8 cellular contexts compared by ENCODE assay signal in genomic region chr7:47991741-47992311, GRCh38. TPM values are rescaled to one million over a fixed set of nuclear protein-coding genes. Genes with fewer than 3 reads are reported as not detected.
DNase-seq lines count a peak whose midpoint lies in the region; ATAC-seq, FAIRE-seq and TF ChIP-seq lines count a peak whose summit lies in the region.

No MANE protein-coding gene starts in this region.

- H2AFZ ChIP-seq in keratinocyte (ENCODE audit: control insufficient read depth, low read length), result peak overlapping the region; percentile 96

- dilution Hi-C loops in keratinocyte (cut with MboI; ENCODE audit: extremely low pct_ligation_motif_present, low sequenced_read_pairs), result loop anchor here (5.0 kb wide), 1 partner anchor 35 kb away; the partner anchor contains the start of gene SUN3

- peak overlapping the region; percentile 82 for H3K27ac Mint-ChIP-seq in activated B cell treated with CpG ODN at 0.5 μM for 24 hours

- POLR2A ChIA-PET in activated B cell treated with CpG ODN at 0.5 μM for 24 hours (lab: Charles Lee), result interaction anchor here (0.6 to 1.8 kb wide), 6 partner anchors 9 to 118 kb away, joined by 3 to 11 read pairs (median 4); no protein-coding TSS in a partner anchor

- peak overlapping the region; percentile 97 for H3K4me3 Mint-ChIP-seq in activated B cell treated with CpG ODN at 0.5 μM for 24 hours

- no peaks in the 10 kb centered on the region for H4K20me1 ChIP-seq in keratinocyte (ENCODE audit: control insufficient read depth, extremely low read depth, insufficient read depth, low read length)

- TF ChIP-seq POLR2A in NB4 (IDR thresholded peaks at IDR 0.05; ENCODE audit: extremely low read depth, insufficient read length), result peak; percentile 69

- H3K36me3 Mint-ChIP-seq in activated B cell treated with CpG ODN at 0.5 μM for 24 hours (ENCODE audit: low read depth), result peaks cover 2% of the 10 kb centered on the region

- peak; percentile 20 for FAIRE-seq in keratinocyte (lab: Jason Lieb, UNC)

- intact Hi-C loops in activated B cell treated with CpG ODN at 0.5 μM for 24 hours (cut with micrococcal nuclease), result loop anchor here (1.0 to 2.0 kb wide), 5 partner anchors 13 to 118 kb away; partner anchors contain the start of genes C7orf57 and HUS1

- DNase-seq in HFF-Myc (ENCODE audit: extremely low read depth, low read depth) (peak; percentile 22), NB4 (ENCODE audit: low read depth) (peak; percentile 98), activated B cell treated with CpG ODN at 0.5 μM for 24 hours (peak; percentile 78), caudate nucleus (lab: John Stamatoyannopoulos, UW) (peak in 57 of 61 donors; percentile 9 to 82 (median 42)), keratinocyte (ENCODE audit: low read depth, low spot score) (no peak), NCI-H187 (lab: John Stamatoyannopoulos, UW) (no peak)
- peak; percentile 74 for DNase-seq in stimulated activated CD4-positive, alpha-beta T cell treated with anti-CD3 and anti-CD28 coated beads, Interleukin-15, amount 100 ng/mL, for 1 hour (ENCODE audit: low read depth in 1 of 2, low spot score in 1 of 2)

- peak; percentile 98 for ATAC-seq in activated B cell treated with CpG ODN at 0.5 μM for 24 hours (ENCODE audit: low read depth)

- H3K36me3 ChIP-seq in keratinocyte (ENCODE audit: control insufficient read depth in 2 of 2, extremely low read depth in 1 of 2, insufficient read depth in 2 of 2, low read length in 2 of 2), result no peaks in the 10 kb centered on the region

- peak overlapping the region; percentile 60 for H3K9ac ChIP-seq in keratinocyte (ENCODE audit: control insufficient read depth, extremely low read depth, insufficient read depth, low read length)

- peak overlapping the region; percentile 28 for H3K4me3 ChIP-seq in HFF-Myc (replicated peaks; ENCODE audit: low read depth, low read length)
- H3K4me3 ChIP-seq in NB4 (ENCODE audit: low read depth, low read length), result peak overlapping the region; percentile 60
- H3K4me3 ChIP-seq in keratinocyte (ENCODE audit: control insufficient read depth in 2 of 3, extremely low read depth in 1 of 3, insufficient read depth in 2 of 3, low read depth in 1 of 3, low read length in 3 of 3), result peak overlapping the region; percentile 28 to 74 (median 70)

- H3K9me3 ChIP-seq in keratinocyte (ENCODE audit: control insufficient read depth, low read depth, low read length), result no peaks in the 10 kb centered on the region

- H3K27me3 ChIP-seq in keratinocyte (ENCODE audit: control insufficient read depth, extremely low read depth, insufficient read depth, low read length), result no peaks in the 10 kb centered on the region

- H3K27ac ChIP-seq in caudate nucleus (ENCODE audit: low read depth, low read length) (peak overlapping the region; percentile 11), keratinocyte (ENCODE audit: control insufficient read depth, insufficient read depth, low read length) (peak overlapping the region; percentile 33)

- H3K9me1 ChIP-seq in keratinocyte (ENCODE audit: control insufficient read depth, extremely low read depth, insufficient read depth, low read length), result no peaks in the 10 kb centered on the region

- peak overlapping the region; percentile 83 for H3K4me2 ChIP-seq in keratinocyte (ENCODE audit: control insufficient read depth, extremely low read depth, insufficient read depth, low read depth, low read length)

- no peaks in the 10 kb centered on the region for H3K27me3 Mint-ChIP-seq in activated B cell treated with CpG ODN at 0.5 μM for 24 hours

- no peaks in the 10 kb centered on the region for H3K9me3 Mint-ChIP-seq in activated B cell treated with CpG ODN at 0.5 μM for 24 hours

- peaks cover 10% of the 10 kb centered on the region for H3K4me1 ChIP-seq in keratinocyte (ENCODE audit: control insufficient read depth, extremely low read depth, insufficient read depth, low read length)

- peaks cover 14% of the 10 kb centered on the region for H3K4me1 Mint-ChIP-seq in activated B cell treated with CpG ODN at 0.5 μM for 24 hours

- TF ChIP-seq CTCF in GM12874 (IDR thresholded peaks at IDR 0.05; ENCODE audit: insufficient read depth, low read depth, low read length) (peak; percentile 84), HFF-Myc (IDR thresholded peaks at IDR 0.05; ENCODE audit: low read depth, low read length, missing control alignments) (peak; percentile 73), NB4 (IDR thresholded peaks at IDR 0.05; ENCODE audit: low read depth, low read length) (peak; percentile 82), activated B cell treated with CpG ODN at 0.5 μM for 24 hours (IDR thresholded peaks at IDR 0.05) (peak; percentile 40), keratinocyte (optimal IDR thresholded peaks at IDR 0.05 in 1 of 3, IDR thresholded peaks at IDR 0.05 in 1 of 3, conservative IDR thresholded peaks at IDR 0.05 in 1 of 3; ENCODE audit: extremely low read depth in 1 of 3, insufficient read depth in 2 of 3, low read length in 3 of 3) (peak; percentile 58 to 87 (median 83))

- no peaks in the 10 kb centered on the region for H3K79me2 ChIP-seq in keratinocyte (ENCODE audit: control insufficient read depth, insufficient read depth, low read length)

- CTCF ChIA-PET in activated B cell treated with CpG ODN at 0.5 μM for 24 hours (lab: Charles Lee), result interaction anchor here (0.6 to 3.5 kb wide), 24 partner anchors 9 to 726 kb away, joined by 3 to 108 read pairs (median 4); no protein-coding TSS in a partner anchor

RNA-seq across cellular contexts. Expression of gene HUS1, which starts 12.4 kb away (rescaled TPM):
- 37.3 and 42.5 TPM in 2 replicates for total RNA-seq in activated B cell treated with CpG ODN at 0.5 μM for 24 hours
- 24.7 to 36.3 TPM (median 29.8 TPM) in 3 replicates for polyA plus RNA-seq in keratinocyte
- 12.5 TPM for polyA plus RNA-seq in keratinocyte (2011; ENCODE audit: low read depth)
- 22.8 and 39.5 TPM in 2 replicates for polyA plus RNA-seq in keratinocyte (2011; cell fraction: cytosol; rRNA removed)
- polyA plus RNA-seq in keratinocyte (2011; cell fraction: nucleus; rRNA removed), result 30.5 and 38.1 TPM in 2 replicates
- polyA plus RNA-seq in keratinocyte (2012; ENCODE audit: low replicate concordance), result 18.5 TPM in 2 replicates
- polyA minus RNA-seq in keratinocyte, result 11.2 to 43.8 TPM (median 27.8 TPM) in 3 replicates
- polyA minus RNA-seq in keratinocyte (2011; cell fraction: cytosol; rRNA and poly(A)+ RNA removed), result 17.5 TPM
- polyA minus RNA-seq in keratinocyte (2011; cell fraction: nucleus; rRNA and poly(A)+ RNA removed), result 12.8 and 27.0 TPM in 2 replicates

RNA-seq across cellular contexts. Expression of gene SUN3, which starts 37.1 kb away (rescaled TPM):
- total RNA-seq in activated B cell treated with CpG ODN at 0.5 μM for 24 hours, result not detected in 2 replicates
- not detected in 3 replicates for polyA plus RNA-seq in keratinocyte
- polyA plus RNA-seq in keratinocyte (2011; ENCODE audit: low read depth), result 1.2 TPM
- polyA plus RNA-seq in keratinocyte (2011; cell fraction: cytosol; rRNA removed), result 0.11 TPM in 1 of 2 replicates, not detected in the other
- polyA plus RNA-seq in keratinocyte (2011; cell fraction: nucleus; rRNA removed), result 0.28 and 0.36 TPM in 2 replicates
- 0.55 TPM in 1 of 2 replicates, not detected in the other for polyA plus RNA-seq in keratinocyte (2012; ENCODE audit: low replicate concordance)
- 0.13 to 0.23 TPM in 2 of 3 replicates, not detected in the other for polyA minus RNA-seq in keratinocyte
- not detected for polyA minus RNA-seq in keratinocyte (2011; cell fraction: cytosol; rRNA and poly(A)+ RNA removed)
- not detected in 2 replicates for polyA minus RNA-seq in keratinocyte (2011; cell fraction: nucleus; rRNA and poly(A)+ RNA removed)

RNA-seq across cellular contexts. Expression of gene C7orf57, which starts 43.5 kb away (rescaled TPM):
- total RNA-seq in activated B cell treated with CpG ODN at 0.5 μM for 24 hours, result not detected in 2 replicates
- 0.22 to 0.60 TPM (median 0.39 TPM) in 3 replicates for polyA plus RNA-seq in keratinocyte
- polyA plus RNA-seq in keratinocyte (2011; ENCODE audit: low read depth), result 2.0 TPM
- 0.11 and 0.17 TPM in 2 replicates for polyA plus RNA-seq in keratinocyte (2011; cell fraction: cytosol; rRNA removed)
- 0.64 and 0.74 TPM in 2 replicates for polyA plus RNA-seq in keratinocyte (2011; cell fraction: nucleus; rRNA removed)
- 0.36 and 1.6 TPM in 2 replicates for polyA plus RNA-seq in keratinocyte (2012; ENCODE audit: low replicate concordance)
- polyA minus RNA-seq in keratinocyte, result 0.13 to 0.43 TPM in 2 of 3 replicates, not detected in the other
- not detected for polyA minus RNA-seq in keratinocyte (2011; cell fraction: cytosol; rRNA and poly(A)+ RNA removed)
- not detected in 2 replicates for polyA minus RNA-seq in keratinocyte (2011; cell fraction: nucleus; rRNA and poly(A)+ RNA removed)

RNA-seq across cellular contexts. Expression of gene PKD1L1, which starts 43.6 kb away (rescaled TPM):
- total RNA-seq in activated B cell treated with CpG ODN at 0.5 μM for 24 hours, result 0.24 and 0.40 TPM in 2 replicates
- 0.01 to 0.31 TPM (median 0.04 TPM) in 3 replicates for polyA plus RNA-seq in keratinocyte
- 0.15 TPM for polyA plus RNA-seq in keratinocyte (2011; ENCODE audit: low read depth)
- 0.01 and 0.03 TPM in 2 replicates for polyA plus RNA-seq in keratinocyte (2011; cell fraction: cytosol; rRNA removed)
- polyA plus RNA-seq in keratinocyte (2011; cell fraction: nucleus; rRNA removed), result 0.17 and 0.18 TPM in 2 replicates
- polyA plus RNA-seq in keratinocyte (2012; ENCODE audit: low replicate concordance), result 0.20 TPM in 1 of 2 replicates, not detected in the other
- 0.10 to 0.13 TPM in 2 of 3 replicates, not detected in the other for polyA minus RNA-seq in keratinocyte
- polyA minus RNA-seq in keratinocyte (2011; cell fraction: cytosol; rRNA and poly(A)+ RNA removed), result not detected
- 0.21 and 0.23 TPM in 2 replicates for polyA minus RNA-seq in keratinocyte (2011; cell fraction: nucleus; rRNA and poly(A)+ RNA removed)

Comparison
In these comparisons a context has a peak if more than half of its experiments do, and no peak if none do; other contexts are left out.
1. DNase-seq: peak in HFF-Myc (single experiment), NB4 (single experiment), activated B cell treated with CpG ODN at 0.5 μM for 24 hours (single experiment), caudate nucleus (57 of 61) and stimulated activated CD4-positive, alpha-beta T cell treated with anti-CD3 and anti-CD28 coated beads, Interleukin-15, amount 100 ng/mL, for 1 hour (2 of 2); none in keratinocyte (single experiment) and NCI-H187 (0 of 2).
2. Peak in every context shown above with its lines, with median percentiles within 50 percentile points of each other: CTCF ChIP-seq and H3K4me3 ChIP-seq.